14 cellular contexts compared by ENCODE assay signal in genomic region chr10:88082391-88082790, GRCh38.
A peak's percentile ranks its signal among the peaks of the same experiment; 100 is the strongest.
DNase-seq lines count a peak whose midpoint lies in the region; ATAC-seq and TF ChIP-seq lines count a peak whose summit lies in the region.
"Had no signal": no experiment of that assay in that cellular context is flagged by ENCODE, and none has a peak within 500 bp of the region (broad histone marks: within the 10 kb centered on the region; RNA-seq: fewer than 3 reads in every experiment).

No MANE protein-coding gene starts in this region.

- H3K4me1 Mint-ChIP-seq in activated CD8-positive, alpha-beta memory T cell treated with anti-CD3 and anti-CD28 coated beads, Interleukin-2, amount 10 ng/mL, durations not matched to agents 7 days and 5 days = peaks cover 4% of the 10 kb centered on the region

- no peak overlapping the region for H3K4me3 Mint-ChIP-seq in activated CD8-positive, alpha-beta memory T cell treated with anti-CD3 and anti-CD28 coated beads, Interleukin-2, amount 10 ng/mL, durations not matched to agents 7 days and 5 days
- H3K4me3 Mint-ChIP-seq: activated T-cell treated with anti-CD3 and anti-CD28 coated beads, Interleukin-2, amount 50 U/mL, for 72 hours; CD4-positive, CD25-positive, alpha-beta regulatory T cell had no signal

- H3K36me3 ChIP-seq in right lobe of liver = no peaks in the 10 kb centered on the region
- no peaks in the 10 kb centered on the region for H3K36me3 ChIP-seq in mucosa of descending colon (ENCODE audit: low read depth)
- H3K36me3 ChIP-seq: cardiac muscle cell had no signal

- H3K9me3 ChIP-seq in right lobe of liver (no peaks in the 10 kb centered on the region), mucosa of descending colon (no peaks in the 10 kb centered on the region), right cardiac atrium (ENCODE audit: control insufficient read depth, low read length) (no peaks in the 10 kb centered on the region)

- H3K27ac Mint-ChIP-seq in activated CD8-positive, alpha-beta memory T cell treated with anti-CD3 and anti-CD28 coated beads, Interleukin-2, amount 10 ng/mL, durations not matched to agents 7 days and 5 days = no peak overlapping the region
- H3K27ac Mint-ChIP-seq: activated T-cell treated with anti-CD3 and anti-CD28 coated beads, Interleukin-2, amount 50 U/mL, for 72 hours had no signal

- no peaks in the 10 kb centered on the region for H3K9me3 Mint-ChIP-seq in activated CD8-positive, alpha-beta memory T cell treated with anti-CD3 and anti-CD28 coated beads, Interleukin-2, amount 10 ng/mL, durations not matched to agents 7 days and 5 days (ENCODE audit: low read depth)

- peaks cover 34% of the 10 kb centered on the region for H3K27me3 Mint-ChIP-seq in activated CD8-positive, alpha-beta memory T cell treated with anti-CD3 and anti-CD28 coated beads, Interleukin-2, amount 10 ng/mL, durations not matched to agents 7 days and 5 days
- H3K27me3 Mint-ChIP-seq: CD4-positive, CD25-positive, alpha-beta regulatory T cell had no signal

- H3K27ac ChIP-seq in right lobe of liver (peak overlapping the region; percentile 4 to 84 (median 62)), right cardiac atrium (ENCODE audit: low read length) (no peak overlapping the region)
- H3K27ac ChIP-seq: cardiac muscle cell had no signal

- H3K27me3 ChIP-seq in right lobe of liver (no peaks in the 10 kb centered on the region), right cardiac atrium (ENCODE audit: control insufficient read depth, insufficient read depth) (no peaks in the 10 kb centered on the region)
- H3K27me3 ChIP-seq: cardiac muscle cell had no signal

- no peaks in the 10 kb centered on the region for H3K36me3 Mint-ChIP-seq in activated CD8-positive, alpha-beta memory T cell treated with anti-CD3 and anti-CD28 coated beads, Interleukin-2, amount 10 ng/mL, durations not matched to agents 7 days and 5 days
- H3K36me3 Mint-ChIP-seq: CD4-positive, CD25-positive, alpha-beta regulatory T cell had no signal

- TF ChIP-seq CTCF in right lobe of liver (IDR thresholded peaks at IDR 0.05) = no peak
- TF ChIP-seq CTCF in mucosa of descending colon (IDR thresholded peaks at IDR 0.05) = no peak

- 92% methylated on average over 2 of the region's 3 CpGs for WGBS in right lobe of liver (ENCODE audit: insufficient coverage, low coverage, low lambda C conversion rate, missing lambda C conversion rate)
- 96% methylated on average over 3 of the region's 3 CpGs for WGBS in right cardiac atrium

- intact Hi-C loops in right lobe of liver (cut with DNase I) = no loop called here
- intact Hi-C loops in mucosa of descending colon (cut with DNase I, micrococcal nuclease) = no loop called here
- intact Hi-C loops in right cardiac atrium (cut with DNase I) = no loop called here

- H3K4me1 ChIP-seq in right lobe of liver = peaks cover 0 to 55% (median 18%) of the 10 kb centered on the region in 4 donors
- peaks cover 10% of the 10 kb centered on the region for H3K4me1 ChIP-seq in mucosa of descending colon (ENCODE audit: low read depth)
- no peaks in the 10 kb centered on the region for H3K4me1 ChIP-seq in right cardiac atrium (ENCODE audit: control insufficient read depth, insufficient read depth, low read length)

- CTCF ChIA-PET in activated CD8-positive, alpha-beta memory T cell treated with anti-CD3 and anti-CD28 coated beads, Interleukin-2, amount 10 ng/mL, durations not matched to agents 7 days and 5 days (lab: Charles Lee) = no interaction called here

- no peak for TF ChIP-seq POLR2A in right lobe of liver (IDR thresholded peaks at IDR 0.05)

- DNase-seq in right lobe of liver = no peak
- DNase-seq in mucosa of descending colon = no peak
- DNase-seq in activated CD8-positive, alpha-beta memory T cell treated with anti-CD3 and anti-CD28 coated beads, Interleukin-2, amount 10 ng/mL, durations not matched to agents 7 days and 5 days = no peak
- DNase-seq in right cardiac atrium = no peak
- no peak for DNase-seq in HK-2 (ENCODE audit: unreplicated experiment)
- DNase-seq: activated T-cell treated with anti-CD3 and anti-CD28 coated beads, Interleukin-2, amount 50 U/mL, for 72 hours; CD4-positive, CD25-positive, alpha-beta regulatory T cell; islet precursor cell; NCI-H2081 treated with DMSO at 0.1 percent for 48 hours; stimulated activated CD4-positive, alpha-beta T cell treated with anti-CD3 and anti-CD28 coated beads, Interleukin-1b, Interleukin-23, amount 100 ng/mL, for 48 hours had no signal

- ATAC-seq in GM18867 (IDR thresholded peaks at IDR 0.05; ENCODE audit: unreplicated experiment) (peak; percentile 19), GM21737 (IDR thresholded peaks at IDR 0.05; ENCODE audit: unreplicated experiment) (peak; percentile 29), HG03159 (IDR thresholded peaks at IDR 0.05; ENCODE audit: unreplicated experiment) (peak; percentile 29), right lobe of liver (no peak), mucosa of descending colon (no peak), right cardiac atrium (no peak)
- ATAC-seq in activated CD8-positive, alpha-beta memory T cell treated with anti-CD3 and anti-CD28 coated beads, Interleukin-2, amount 10 ng/mL, durations not matched to agents 7 days and 5 days = no peak
- ATAC-seq: activated T-cell treated with anti-CD3 and anti-CD28 coated beads, Interleukin-2, amount 50 U/mL, for 72 hours had no signal

- H3K4me3 ChIP-seq in right lobe of liver = no peak overlapping the region
- no peak overlapping the region for H3K4me3 ChIP-seq in mucosa of descending colon
- no peak overlapping the region for H3K4me3 ChIP-seq in right cardiac atrium (ENCODE audit: low read length)
- H3K4me3 ChIP-seq: cardiac muscle cell had no signal

Comparison
In these comparisons a context has a peak if more than half of its experiments do, and no peak if none do; other contexts are left out.
1. ATAC-seq: peak in GM18867 (single experiment), GM21737 (single experiment) and HG03159 (single experiment); none in right lobe of liver (0 of 4), mucosa of descending colon (single experiment), activated CD8-positive, alpha-beta memory T cell treated with anti-CD3 and anti-CD28 coated beads, Interleukin-2, amount 10 ng/mL, durations not matched to agents 7 days and 5 days (single experiment) and right cardiac atrium (0 of 2).